19 cellular contexts compared by ENCODE assay signal in the genomic region with DNA sequence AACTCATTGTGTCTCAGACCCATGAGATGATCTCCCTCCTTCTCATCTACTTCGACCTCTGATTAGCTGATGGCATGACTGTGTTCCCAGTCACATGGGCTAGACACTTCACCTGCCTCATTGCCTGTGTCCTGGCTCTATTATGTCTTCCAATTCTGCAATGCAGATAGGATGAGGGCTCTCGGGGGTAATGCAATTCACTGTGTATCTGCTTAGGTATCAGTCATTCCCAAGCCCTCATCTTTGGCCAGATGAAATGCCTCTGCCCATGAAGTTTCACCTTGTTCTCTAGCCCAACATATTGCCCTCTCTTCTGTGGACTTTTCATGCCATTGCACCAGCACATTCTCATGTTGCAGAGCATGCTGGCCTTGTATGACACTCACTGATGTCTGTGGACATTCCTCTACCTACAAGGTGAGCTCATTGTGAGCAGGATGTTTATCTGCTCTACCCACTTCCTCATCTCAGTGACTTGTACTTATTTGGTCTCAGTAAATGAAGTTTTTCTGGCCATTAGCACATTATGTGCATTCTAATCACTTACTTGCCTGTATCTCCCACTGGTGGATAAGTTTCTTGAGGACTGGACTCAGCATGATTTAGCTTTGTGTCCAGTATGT. TPM values are rescaled to one million over a fixed set of nuclear protein-coding genes. Genes with fewer than 3 reads are reported as not detected.
"Had no signal": no experiment of that assay in that cellular context is flagged by ENCODE, and none has a peak within 500 bp of the region (broad histone marks: within the 10 kb centered on the region; RNA-seq: fewer than 3 reads in every experiment).

No MANE protein-coding gene starts in this region.

- ATAC-seq: activated CD8-positive, alpha-beta T cell treated with anti-CD3 and anti-CD28 coated beads, Interleukin-2, amount 10 ng/mL, durations not matched to agents 7 days and 5 days; activated T-cell treated with anti-CD3 and anti-CD28 coated beads, Interleukin-2, amount 50 U/mL, for 72 hours; foreskin keratinocyte had no signal

- H3K4me3 ChIP-seq: cardiac muscle cell, prostate gland, tibial artery, uterus had no signal

- H3K9me3 ChIP-seq: prostate gland, SK-N-SH, tibial artery, uterus had no signal

- H3K27ac Mint-ChIP-seq: activated CD8-positive, alpha-beta T cell treated with anti-CD3 and anti-CD28 coated beads, Interleukin-2, amount 10 ng/mL, durations not matched to agents 7 days and 5 days; activated T-cell treated with anti-CD3 and anti-CD28 coated beads, Interleukin-2, amount 50 U/mL, for 72 hours; nephron progenitor cell had no signal

- H3K27me3 ChIP-seq: uterus had no signal

- H3K27ac ChIP-seq: cardiac muscle cell, foreskin keratinocyte, prostate gland, tibial artery, uterus, WERI-Rb-1 had no signal

- H3K4me1 ChIP-seq: foreskin keratinocyte, prostate gland, uterus had no signal

- DNase-seq: activated CD4-positive, alpha-beta T cell treated with anti-CD3 and anti-CD28 coated beads for 4 hours; activated CD8-positive, alpha-beta memory T cell treated with anti-CD3 and anti-CD28 coated beads, Interleukin-2, amount 50 U/mL, for 4 hours; activated CD8-positive, alpha-beta T cell treated with anti-CD3 and anti-CD28 coated beads, Interleukin-2, amount 10 ng/mL, durations not matched to agents 7 days and 5 days; activated gamma-delta T cell; activated T-cell treated with anti-CD3 and anti-CD28 coated beads, Interleukin-2, amount 50 U/mL, for 72 hours; glutamatergic neuron; hypothalamus; kidney; nephron progenitor cell; occipital lobe; SK-N-SH; stimulated activated CD4-positive, alpha-beta T cell treated with anti-CD3 and anti-CD28 coated beads, Interleukin-1b, Interleukin-23, amount 100 ng/mL, for 48 hours; tibial artery; uterus; WERI-Rb-1 had no signal

- H3K36me3 ChIP-seq: cardiac muscle cell, prostate gland, tibial artery, uterus, WERI-Rb-1 had no signal

- H3K9me3 Mint-ChIP-seq: activated T-cell treated with anti-CD3 and anti-CD28 coated beads, Interleukin-2, amount 50 U/mL, for 72 hours; nephron progenitor cell had no signal

RNA-seq across cellular contexts. Expression of a gene that starts 32.3 kb away (rescaled TPM):
- total RNA-seq: activated CD8-positive, alpha-beta T cell treated with anti-CD3 and anti-CD28 coated beads, Interleukin-2, amount 10 ng/mL, durations not matched to agents 7 days and 5 days; cardiac muscle cell; foreskin keratinocyte; T-helper 1 cell treated with Interleukin-12 subunit alpha and Interleukin-12 subunit beta and Interleukin-4 antibody, amounts not matched to agents 30 ng/mL and 1 ng/mL, for 36 hours had no signal
